ENCODE assay signal across 19 cellular contexts in the genomic region with DNA sequence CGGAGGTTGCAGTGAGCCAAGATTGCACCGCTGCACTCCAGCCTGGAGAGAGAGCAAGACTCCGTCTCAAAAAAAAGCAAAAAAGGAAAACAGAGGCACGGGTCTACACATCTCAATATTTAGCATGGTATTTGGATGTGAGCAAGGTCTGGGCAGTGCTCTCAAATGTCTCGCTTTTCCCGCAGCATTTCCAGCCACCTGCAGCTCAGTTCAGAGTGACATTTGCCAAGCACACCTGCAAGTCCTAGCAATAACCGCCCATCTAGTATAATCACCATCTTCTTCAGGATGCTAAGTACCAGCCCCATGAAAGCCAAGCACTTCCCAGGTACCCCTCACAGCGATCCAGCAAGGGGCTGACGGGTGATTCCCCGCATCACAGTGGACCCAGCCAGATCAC.
"Had no signal": no experiment of that assay in that cellular context is flagged by ENCODE, and none has a peak within 500 bp of the region (broad histone marks: within the 10 kb centered on the region; RNA-seq: fewer than 3 reads in every experiment).

No MANE protein-coding gene starts in this region.

- DNase-seq: activated CD4-positive, alpha-beta memory T cell treated with anti-CD3 and anti-CD28 coated beads, Interleukin-2, amount 10 ng/mL, durations not matched to agents 7 days and 5 days; activated CD4-positive, alpha-beta T cell treated with anti-CD3 and anti-CD28 coated beads, Interleukin-2, amount 10 ng/mL, durations not matched to agents 24 days and 14 days; activated gamma-delta T cell treated with Interleukin-2 at 50 U/mL for 16 hours; adrenal gland; dermis blood vessel endothelial cell; effector CD8-positive, alpha-beta T cell; foreskin keratinocyte; immature natural killer cell; kidney glomerular epithelial cell; left ventricle myocardium inferior; natural killer cell; pancreas; psoas muscle; stimulated activated CD4-positive, alpha-beta T cell treated with anti-CD3 and anti-CD28 coated beads, Interleukin-4, amount 100 ng/mL, for 24 hours; stomach; transverse colon; uterus had no signal

- H3K27ac Mint-ChIP-seq: activated CD4-positive, alpha-beta memory T cell treated with anti-CD3 and anti-CD28 coated beads, Interleukin-2, amount 10 ng/mL, durations not matched to agents 7 days and 5 days; activated CD4-positive, alpha-beta T cell treated with anti-CD3 and anti-CD28 coated beads, Interleukin-2, amount 10 ng/mL, durations not matched to agents 24 days and 14 days; activated naive CD8-positive, alpha-beta T cell; natural killer cell had no signal

- H3K36me3 Mint-ChIP-seq: natural killer cell had no signal

- H3K9me3 Mint-ChIP-seq: activated CD4-positive, alpha-beta T cell treated with anti-CD3 and anti-CD28 coated beads, Interleukin-2, amount 10 ng/mL, durations not matched to agents 24 days and 14 days; immature natural killer cell; natural killer cell had no signal

- H3K4me3 Mint-ChIP-seq: activated CD4-positive, alpha-beta memory T cell treated with anti-CD3 and anti-CD28 coated beads, Interleukin-2, amount 10 ng/mL, durations not matched to agents 7 days and 5 days; activated CD4-positive, alpha-beta T cell treated with anti-CD3 and anti-CD28 coated beads, Interleukin-2, amount 10 ng/mL, durations not matched to agents 24 days and 14 days; activated naive CD8-positive, alpha-beta T cell; immature natural killer cell; natural killer cell had no signal

- ATAC-seq: activated CD4-positive, CD25-positive, alpha-beta regulatory T cell treated with anti-CD3 and anti-CD28 coated beads, Interleukin-2, amount 50 U/mL, for 24 hours; foreskin keratinocyte; natural killer cell; pancreas had no signal

- H3K27me3 Mint-ChIP-seq: activated CD4-positive, alpha-beta memory T cell treated with anti-CD3 and anti-CD28 coated beads, Interleukin-2, amount 10 ng/mL, durations not matched to agents 7 days and 5 days; activated CD4-positive, alpha-beta T cell treated with anti-CD3 and anti-CD28 coated beads, Interleukin-2, amount 10 ng/mL, durations not matched to agents 24 days and 14 days; activated naive CD8-positive, alpha-beta T cell had no signal
